ENCODE assay signal across 21 cellular contexts in genomic region chr10:83820033-83820432, GRCh38.
"Had no signal": no experiment of that assay in that cellular context is flagged by ENCODE, and none has a peak within 500 bp of the region (broad histone marks: within the 10 kb centered on the region; RNA-seq: fewer than 3 reads in every experiment).

No MANE protein-coding gene starts in this region.

- DNase-seq: activated CD4-positive, alpha-beta T cell treated with anti-CD3 and anti-CD28 coated beads for 36 hours; activated CD4-positive, alpha-beta T cell treated with anti-CD3 and anti-CD28 coated beads, Interleukin-2, amount 50 U/mL, for 48 hours; amniotic stem cell; colonic mucosa; hypothalamus; islet precursor cell; mucosa of descending colon; naive thymus-derived CD4-positive, alpha-beta T cell; ovary; psoas muscle; right lobe of liver; SK-N-SH; spleen; stimulated activated naive B cell treated with anti-CD40 and anti-IgM and Interleukin-4, amounts not matched to agents 10 μg/mL and 1 μg/mL and 100 μg/mL, for 72 hours had no signal

- H3K9me3 ChIP-seq: body of pancreas, colonic mucosa, mucosa of descending colon, psoas muscle, right lobe of liver, SK-N-SH, spleen had no signal

- ATAC-seq: activated CD4-positive, alpha-beta T cell treated with anti-CD3 and anti-CD28 coated beads for 36 hours; body of pancreas; mucosa of descending colon; naive thymus-derived CD4-positive, alpha-beta T cell; psoas muscle; stimulated activated naive B cell treated with anti-CD40 and anti-IgM and Interleukin-4, amounts not matched to agents 10 μg/mL and 1 μg/mL and 100 μg/mL, for 72 hours; WTC11 had no signal

- H3K4me2 ChIP-seq: SK-N-SH had no signal

- H3K27me3 Mint-ChIP-seq: activated CD4-positive, alpha-beta T cell treated with anti-CD3 and anti-CD28 coated beads for 36 hours; activated naive CD8-positive, alpha-beta T cell; central memory CD8-positive, alpha-beta T cell; stimulated activated naive B cell treated with anti-CD40 and anti-IgM and Interleukin-4, amounts not matched to agents 10 μg/mL and 1 μg/mL and 100 μg/mL, for 72 hours had no signal

- H3K36me3 Mint-ChIP-seq: activated naive CD8-positive, alpha-beta T cell; memory B cell; naive thymus-derived CD4-positive, alpha-beta T cell; stimulated activated naive B cell treated with anti-CD40 and anti-IgM and Interleukin-4, amounts not matched to agents 10 μg/mL and 1 μg/mL and 100 μg/mL, for 72 hours; WTC11 had no signal

- H3K4me1 Mint-ChIP-seq: activated CD4-positive, alpha-beta T cell treated with anti-CD3 and anti-CD28 coated beads for 36 hours; central memory CD8-positive, alpha-beta T cell; memory B cell; naive thymus-derived CD4-positive, alpha-beta T cell; stimulated activated naive B cell treated with anti-CD40 and anti-IgM and Interleukin-4, amounts not matched to agents 10 μg/mL and 1 μg/mL and 100 μg/mL, for 72 hours had no signal

- H3K4me1 ChIP-seq: body of pancreas, colonic mucosa, psoas muscle, right lobe of liver, spleen had no signal

- H3K4me3 Mint-ChIP-seq: activated CD4-positive, alpha-beta T cell treated with anti-CD3 and anti-CD28 coated beads for 36 hours; activated naive CD8-positive, alpha-beta T cell; activated T-helper 1 cell treated with anti-CD3 and anti-CD28 coated beads, Interleukin-12 subunit alpha, Interleukin-12 subunit beta, Interleukin-2, Interleukin-4 antibody, amounts not matched to agents 30 ng/mL and 10 ng/mL and 1 ng/mL, durations not matched to agents 14 hours and 24 hours and 36 hours; central memory CD8-positive, alpha-beta T cell; memory B cell; naive thymus-derived CD4-positive, alpha-beta T cell; stimulated activated naive B cell treated with anti-CD40 and anti-IgM and Interleukin-4, amounts not matched to agents 10 μg/mL and 1 μg/mL and 100 μg/mL, for 72 hours; T-helper 2 cell treated with Interferon-gamma antibody and Interleukin-4, amounts not matched to agents 5 μg/mL and 100 μg/mL, for 36 hours; WTC11 had no signal

- H3K9ac ChIP-seq: SK-N-SH had no signal

- H3K4me3 ChIP-seq: body of pancreas, colonic mucosa, mucosa of descending colon, ovary, psoas muscle, right lobe of liver, spleen had no signal

- H3K36me3 ChIP-seq: colonic mucosa, ovary, right lobe of liver, spleen had no signal

- H3K9me3 Mint-ChIP-seq: activated T-helper 1 cell treated with anti-CD3 and anti-CD28 coated beads, Interleukin-12 subunit alpha, Interleukin-12 subunit beta, Interleukin-2, Interleukin-4 antibody, amounts not matched to agents 30 ng/mL and 10 ng/mL and 1 ng/mL, durations not matched to agents 14 hours and 24 hours and 36 hours; central memory CD8-positive, alpha-beta T cell; T-helper 2 cell treated with Interferon-gamma antibody and Interleukin-4, amounts not matched to agents 5 μg/mL and 100 μg/mL, for 36 hours had no signal

- H3K27ac Mint-ChIP-seq: activated CD4-positive, alpha-beta T cell treated with anti-CD3 and anti-CD28 coated beads for 36 hours; activated naive CD8-positive, alpha-beta T cell; activated T-helper 1 cell treated with anti-CD3 and anti-CD28 coated beads, Interleukin-12 subunit alpha, Interleukin-12 subunit beta, Interleukin-2, Interleukin-4 antibody, amounts not matched to agents 30 ng/mL and 10 ng/mL and 1 ng/mL, durations not matched to agents 14 hours and 24 hours and 36 hours; memory B cell; naive thymus-derived CD4-positive, alpha-beta T cell; stimulated activated naive B cell treated with anti-CD40 and anti-IgM and Interleukin-4, amounts not matched to agents 10 μg/mL and 1 μg/mL and 100 μg/mL, for 72 hours; T-helper 2 cell treated with Interferon-gamma antibody and Interleukin-4, amounts not matched to agents 5 μg/mL and 100 μg/mL, for 36 hours; WTC11 had no signal

- H3K27me3 ChIP-seq: body of pancreas, colonic mucosa, ovary, right lobe of liver, spleen had no signal

- H3K27ac ChIP-seq: body of pancreas, colonic mucosa, ovary, psoas muscle, right lobe of liver, spleen had no signal
